Comparison of ENCODE assay signal across 8 cellular contexts in genomic region chr15:47196057-47196456, GRCh38.
A peak's percentile ranks its signal among the peaks of the same experiment; 100 is the strongest.
DNase-seq lines count a peak whose midpoint lies in the region; ATAC-seq and TF ChIP-seq lines count a peak whose summit lies in the region.

No MANE protein-coding gene starts in this region.

- H3K36me3 Mint-ChIP-seq in T-helper 2 cell treated with Interferon-gamma antibody and Interleukin-4, amounts not matched to agents 5 μg/mL and 100 μg/mL, for 36 hours (ENCODE audit: low read depth), result no peaks in the 10 kb centered on the region
- no peaks in the 10 kb centered on the region for H3K36me3 Mint-ChIP-seq in chondrocyte (ENCODE audit: low read depth)

- in situ Hi-C loops in ACHN (cut with HindIII; ENCODE audit: low pct_ligation_motif_present, low pct_unique_long_range_greater_than_20kb, low sequenced_read_pairs), result no loop called here

- DNase-seq in ACHN (peak; percentile 71), NCI-H1930 (lab: John Stamatoyannopoulos, UW) (peak; percentile 48 to 67), chondrocyte (ENCODE audit: low spot score) (no peak), left kidney (ENCODE audit: low read depth, low spot score) (peak; percentile 98)
- DNase-seq in T-helper 2 cell treated with Interferon-gamma antibody and Interleukin-4, amounts not matched to agents 5 μg/mL and 100 μg/mL, for 36 hours (ENCODE audit: low spot score), result peak; percentile 4
- DNase-seq in stimulated activated CD4-positive, alpha-beta T cell treated with anti-CD3 and anti-CD28 coated beads, Interleukin-4, amount 100 ng/mL, for 4 hours, result peak; percentile 3 to 24

- no peaks in the 10 kb centered on the region for H3K4me1 Mint-ChIP-seq in T-helper 2 cell treated with Interferon-gamma antibody and Interleukin-4, amounts not matched to agents 5 μg/mL and 100 μg/mL, for 36 hours (ENCODE audit: low read depth)
- H3K4me1 Mint-ChIP-seq in chondrocyte (ENCODE audit: low read depth), result peaks cover 3% of the 10 kb centered on the region

- H3K4me3 Mint-ChIP-seq in T-helper 2 cell treated with Interferon-gamma antibody and Interleukin-4, amounts not matched to agents 5 μg/mL and 100 μg/mL, for 36 hours, result no peak overlapping the region
- H3K4me3 Mint-ChIP-seq in chondrocyte (ENCODE audit: unreplicated experiment), result no peak overlapping the region

- ATAC-seq in GM18508 (IDR thresholded peaks at IDR 0.05; ENCODE audit: insufficient read depth, unreplicated experiment) (peak; percentile 82), HG03045 (IDR thresholded peaks at IDR 0.05; ENCODE audit: unreplicated experiment) (peak; percentile 86)

- no peaks in the 10 kb centered on the region for H3K9me3 Mint-ChIP-seq in T-helper 2 cell treated with Interferon-gamma antibody and Interleukin-4, amounts not matched to agents 5 μg/mL and 100 μg/mL, for 36 hours
- no peaks in the 10 kb centered on the region for H3K9me3 Mint-ChIP-seq in chondrocyte (ENCODE audit: low read depth)

- peak; percentile 92 for TF ChIP-seq CTCF in chondrocyte (IDR thresholded peaks at IDR 0.05)

- no peak overlapping the region for H3K27ac Mint-ChIP-seq in T-helper 2 cell treated with Interferon-gamma antibody and Interleukin-4, amounts not matched to agents 5 μg/mL and 100 μg/mL, for 36 hours
- H3K27ac Mint-ChIP-seq in chondrocyte (ENCODE audit: unreplicated experiment), result no peak overlapping the region

- no peaks in the 10 kb centered on the region for H3K27me3 Mint-ChIP-seq in T-helper 2 cell treated with Interferon-gamma antibody and Interleukin-4, amounts not matched to agents 5 μg/mL and 100 μg/mL, for 36 hours (ENCODE audit: low read depth)
- H3K27me3 Mint-ChIP-seq in chondrocyte (ENCODE audit: low read depth), result peaks cover 31% of the 10 kb centered on the region
